In the genomic region with DNA sequence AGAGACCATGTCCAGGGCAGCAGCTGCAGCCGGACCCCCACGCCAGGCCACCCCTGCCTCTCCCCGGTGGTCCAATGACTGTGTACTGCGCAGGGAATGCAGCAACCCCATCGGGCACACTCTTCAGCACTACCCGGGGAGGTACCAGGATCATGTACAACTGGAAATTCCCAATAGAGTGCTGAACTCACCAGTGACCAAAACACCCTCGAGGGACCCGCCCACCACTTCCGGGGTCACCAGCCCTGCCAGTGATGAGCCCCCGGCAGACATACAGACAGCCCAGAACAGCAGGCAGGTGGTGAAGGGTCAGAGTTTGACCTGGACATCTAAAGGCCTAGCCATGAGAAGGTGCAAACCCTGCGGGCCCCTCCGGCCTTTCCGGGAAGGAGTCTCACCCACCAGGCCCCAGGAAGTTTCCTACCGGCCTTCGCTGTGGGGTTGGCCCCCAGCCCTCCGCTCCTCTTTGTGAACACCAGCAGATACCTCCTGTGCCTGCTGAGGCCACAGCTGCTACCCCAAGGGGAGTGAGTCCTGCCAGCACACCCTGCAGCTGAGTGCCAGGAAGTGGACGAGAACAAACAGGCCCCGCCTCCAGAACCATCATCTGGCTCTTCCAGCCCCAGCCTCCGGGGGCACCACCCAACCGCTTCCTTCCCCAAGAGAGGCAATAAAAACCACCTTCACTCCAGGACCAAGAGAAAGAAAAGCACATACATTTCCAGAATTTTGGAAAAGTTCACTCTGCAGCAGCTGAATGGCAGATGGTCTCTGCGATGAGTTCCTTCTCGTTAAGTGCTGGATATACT, we compare ENCODE assay signal across 8 cellular contexts. TPM values are rescaled to one million over a fixed set of nuclear protein-coding genes. Genes with fewer than 3 reads are reported as not detected.
DNase-seq lines count a peak whose midpoint lies in the region; ATAC-seq and TF ChIP-seq lines count a peak whose summit lies in the region.

No MANE protein-coding gene starts in this region.

- H3K4me1 ChIP-seq in HCT116 (ENCODE audit: control insufficient read depth in 1 of 2, insufficient read depth in 2 of 2, low read length in 2 of 2) (peaks cover 0 to 11% of the 10 kb centered on the region in 2 experiments; a peak in 2 of 4 replicates), mesendoderm (ENCODE audit: control insufficient read depth, low read depth, low read length) (no peaks in the 10 kb centered on the region)

- CTCF ChIA-PET in HCT116 (lab: Charles Lee), result interaction anchor here (0.6 kb wide), 1 partner anchor 17 kb away, joined by 3 read pairs; the partner anchor contains the start of genes AIMP2 and PMS2

- ATAC-seq in HCT116, result peak; percentile 96

- peaks cover 2% of the 10 kb centered on the region for H3K79me1 ChIP-seq in mesendoderm (ENCODE audit: low read length)

- no peak for TF ChIP-seq POLR2A in HCT116 (IDR thresholded peaks at IDR 0.05; ENCODE audit: borderline replicate concordance, extremely low read depth, insufficient read depth, insufficient read length)

- peak overlapping the region; percentile 81 for H3K4me3 Mint-ChIP-seq in activated CD4-positive, alpha-beta T cell treated with anti-CD3 and anti-CD28 coated beads, Interleukin-2, amount 10 ng/mL, durations not matched to agents 24 days and 14 days

- TF ChIP-seq RAD21 in HCT116 (IDR thresholded peaks at IDR 0.05; ENCODE audit: low read depth), result peak; percentile 51

- H3K4me3 ChIP-seq in HCT116 (replicated peaks in 1 of 2; ENCODE audit: low read depth in 1 of 2, low read length in 2 of 2) (no peak overlapping the region), mesendoderm (ENCODE audit: low read length) (no peak overlapping the region)

- no peaks in the 10 kb centered on the region for H3K9me3 ChIP-seq in HCT116 (ENCODE audit: control insufficient read depth in 1 of 2, insufficient read depth in 1 of 2, low read depth in 1 of 2, low read length in 2 of 2)

- peaks cover 24% of the 10 kb centered on the region for H3K4me1 Mint-ChIP-seq in activated CD4-positive, alpha-beta T cell treated with anti-CD3 and anti-CD28 coated beads, Interleukin-2, amount 10 ng/mL, durations not matched to agents 24 days and 14 days

- H3K27ac ChIP-seq in HCT116 (ENCODE audit: low read depth, low read length) (no peak overlapping the region; the same call in 1 of the 2 replicates), mesendoderm (ENCODE audit: low read depth, low read length) (no peak overlapping the region)

- no peak overlapping the region for H4K8ac ChIP-seq in mesendoderm (ENCODE audit: low read depth, low read length)

- H3K27ac Mint-ChIP-seq in activated CD4-positive, alpha-beta T cell treated with anti-CD3 and anti-CD28 coated beads, Interleukin-2, amount 10 ng/mL, durations not matched to agents 24 days and 14 days, result peak overlapping the region; percentile 84

- no peaks in the 10 kb centered on the region for H3K9me3 Mint-ChIP-seq in activated CD4-positive, alpha-beta T cell treated with anti-CD3 and anti-CD28 coated beads, Interleukin-2, amount 10 ng/mL, durations not matched to agents 24 days and 14 days

- no peak overlapping the region for H3K23ac ChIP-seq in mesendoderm (ENCODE audit: low read length)

- H3K27me3 ChIP-seq in HCT116 (ENCODE audit: insufficient read depth, low read length), result no peaks in the 10 kb centered on the region
- no peaks in the 10 kb centered on the region for H3K27me3 ChIP-seq in mesendoderm (ENCODE audit: insufficient read depth, low read length, poor library complexity)

- no peak overlapping the region for H3K56ac ChIP-seq in mesendoderm (ENCODE audit: low read length)

- H2AK5ac ChIP-seq in mesendoderm (ENCODE audit: low read length), result no peak overlapping the region

- DNase-seq in GM10266 (ENCODE audit: extremely low spot score), result peak; percentile 25
- no peak for DNase-seq in HCT116 (ENCODE audit: low read depth, low spot score)
- peak; percentile 33 for DNase-seq in NCI-H2107 (lab: John Stamatoyannopoulos, UW)
- DNase-seq in activated CD4-positive, alpha-beta T cell treated with anti-CD3 and anti-CD28 coated beads, Interleukin-2, amount 10 ng/mL, durations not matched to agents 24 days and 14 days, result peak; percentile 91
- peak; percentile 61 for DNase-seq in ecto neural progenitor cell (ENCODE audit: low spot score)
- peak; percentile 77 for DNase-seq in mesendoderm
- peak; percentile 22 for DNase-seq in stimulated activated CD8-positive, alpha-beta memory T cell treated with anti-CD3 and anti-CD28 coated beads, Interleukin-7, amount 100 ng/mL, for 24 hours (ENCODE audit: low read depth)
- no peak for DNase-seq in GF-D8 (lab: John Stamatoyannopoulos, UW)

- H3K4me2 ChIP-seq in HCT116 (ENCODE audit: low read length), result no peak overlapping the region
- H3K4me2 ChIP-seq in mesendoderm (ENCODE audit: low read length), result no peak overlapping the region

- H2AFZ ChIP-seq in HCT116 (ENCODE audit: low read depth, low read length, poor library complexity, severe bottlenecking), result no peak overlapping the region

- H3K9me2 ChIP-seq in HCT116 (ENCODE audit: insufficient read depth), result no peaks in the 10 kb centered on the region

- H3K27me3 Mint-ChIP-seq in activated CD4-positive, alpha-beta T cell treated with anti-CD3 and anti-CD28 coated beads, Interleukin-2, amount 10 ng/mL, durations not matched to agents 24 days and 14 days, result no peaks in the 10 kb centered on the region

- no peak overlapping the region for H3K18ac ChIP-seq in mesendoderm (ENCODE audit: low read length)

- peaks cover 21% of the 10 kb centered on the region for H3K79me2 ChIP-seq in HCT116 (ENCODE audit: insufficient read depth, low read length)
- H3K79me2 ChIP-seq in mesendoderm (ENCODE audit: control insufficient read depth, insufficient read depth, low read length), result no peaks in the 10 kb centered on the region

- no peaks in the 10 kb centered on the region for H4K20me1 ChIP-seq in HCT116 (ENCODE audit: insufficient read depth)

- H3K36me3 ChIP-seq in HCT116 (ENCODE audit: control insufficient read depth in 1 of 2, insufficient read depth in 2 of 2, low read length in 2 of 2) (peaks cover 40 to 63% of the 10 kb centered on the region in 2 experiments), mesendoderm (ENCODE audit: control insufficient read depth, insufficient read depth, low read length) (peaks cover 16% of the 10 kb centered on the region)

- no peak overlapping the region for H2BK15ac ChIP-seq in mesendoderm (replicated peaks; ENCODE audit: low read depth)

- no peak overlapping the region for H4K5ac ChIP-seq in mesendoderm (ENCODE audit: low read length)

- no peak overlapping the region for H2BK120ac ChIP-seq in mesendoderm (ENCODE audit: low read depth, low read length)

- no peak overlapping the region for H3K9ac ChIP-seq in HCT116 (ENCODE audit: low read length)
- no peak overlapping the region for H3K9ac ChIP-seq in mesendoderm (ENCODE audit: low read length)

- intact Hi-C loops in HCT116 (cut with micrococcal nuclease), result no loop called here
- intact Hi-C loops in activated CD4-positive, alpha-beta T cell treated with anti-CD3 and anti-CD28 coated beads, Interleukin-2, amount 10 ng/mL, durations not matched to agents 24 days and 14 days (cut with micrococcal nuclease), result no loop called here

- no CpG with 5 or more reads among the region's 22 CpGs for WGBS in mesendoderm (ENCODE audit: extremely low coverage, insufficient coverage, low lambda C conversion rate)

- TF ChIP-seq CTCF in GM10266 (IDR thresholded peaks at IDR 0.05; ENCODE audit: control insufficient read depth, insufficient read depth, low read depth, missing control alignments), result no peak
- TF ChIP-seq CTCF in HCT116 (IDR thresholded peaks at IDR 0.05 in 2 of 3, conservative IDR thresholded peaks at IDR 0.05 in 1 of 3; ENCODE audit: borderline replicate concordance in 1 of 3, insufficient read depth in 1 of 3, low read depth in 2 of 3, low read length in 2 of 3), result peak; percentile 16 to 68 (median 63); a peak in 5 of 6 replicates

- H3K36me3 Mint-ChIP-seq in activated CD4-positive, alpha-beta T cell treated with anti-CD3 and anti-CD28 coated beads, Interleukin-2, amount 10 ng/mL, durations not matched to agents 24 days and 14 days (ENCODE audit: low read depth), result peaks cover 67% of the 10 kb centered on the region

- RAD21 ChIA-PET in HCT116 (lab: Charles Lee; ENCODE audit: low non-redundant PET in 1 of 2, low total read pairs in 2 of 2, uncharacterized antibody in 2 of 2, unreplicated experiment in 2 of 2), result no interaction called here

- POLR2A ChIA-PET in HCT116 (lab: Charles Lee), result no interaction called here

- BruUV-seq in HCT116 (replicated peaks; lab: Mats Ljungman, UMichigan), result no TSS peak

- H2BK5ac ChIP-seq in mesendoderm (ENCODE audit: low read length), result no peak overlapping the region

- no peak overlapping the region for H3K4ac ChIP-seq in mesendoderm (ENCODE audit: low read depth, low read length)

TF ChIP-seq in HCT116, 20 proteins besides CTCF, POLR2A, EP300 and RAD21 (continues in another document):
- TF ChIP-seq SIN3A (IDR thresholded peaks at IDR 0.05; ENCODE audit: low read depth) (no peak), CEBPB (IDR thresholded peaks at IDR 0.05; ENCODE audit: low read depth) (no peak)

RNA-seq across cellular contexts. Expression of gene ANKRD61, which starts 5.0 kb away (rescaled TPM):
- total RNA-seq in HCT116 (2021; ENCODE audit: unreplicated experiment), result 0.17 TPM
- polyA plus RNA-seq in HCT116 (2012), result 0.94 and 1.3 TPM in 2 replicates
- total RNA-seq in activated CD4-positive, alpha-beta T cell treated with anti-CD3 and anti-CD28 coated beads, Interleukin-2, amount 10 ng/mL, durations not matched to agents 24 days and 14 days, result 0.31 and 0.58 TPM in 2 replicates
- polyA plus RNA-seq in mesendoderm (2013, experiment 1 of 2), result 0.11 TPM
- 0.08 TPM for polyA plus RNA-seq in mesendoderm (2013, experiment 2 of 2)

RNA-seq across cellular contexts. Expression of gene AIMP2, which starts 17.1 kb away (rescaled TPM):
- 61.8 TPM for total RNA-seq in HCT116 (2021; ENCODE audit: unreplicated experiment)
- 37.6 and 39.6 TPM in 2 replicates for polyA plus RNA-seq in HCT116 (2012)
- total RNA-seq in activated CD4-positive, alpha-beta T cell treated with anti-CD3 and anti-CD28 coated beads, Interleukin-2, amount 10 ng/mL, durations not matched to agents 24 days and 14 days, result 86.2 and 95.6 TPM in 2 replicates
- 107 TPM for polyA plus RNA-seq in mesendoderm (2013, experiment 1 of 2)
- polyA plus RNA-seq in mesendoderm (2013, experiment 2 of 2), result 105 TPM

RNA-seq across cellular contexts. Expression of gene PMS2, which starts 17.4 kb away (rescaled TPM):
- total RNA-seq in HCT116 (2021; ENCODE audit: unreplicated experiment), result 27.6 TPM
- polyA plus RNA-seq in HCT116 (2012), result 11.6 and 15.0 TPM in 2 replicates
- total RNA-seq in activated CD4-positive, alpha-beta T cell treated with anti-CD3 and anti-CD28 coated beads, Interleukin-2, amount 10 ng/mL, durations not matched to agents 24 days and 14 days, result 23.6 and 24.1 TPM in 2 replicates
- polyA plus RNA-seq in mesendoderm (2013, experiment 1 of 2), result 6.3 TPM
- 7.0 TPM for polyA plus RNA-seq in mesendoderm (2013, experiment 2 of 2)

RNA-seq across cellular contexts. Expression of gene EIF2AK1, which starts 32.8 kb away (rescaled TPM):
- 141 TPM for total RNA-seq in HCT116 (2021; ENCODE audit: unreplicated experiment)
- 60.0 and 83.4 TPM in 2 replicates for polyA plus RNA-seq in HCT116 (2012)
- total RNA-seq in activated CD4-positive, alpha-beta T cell treated with anti-CD3 and anti-CD28 coated beads, Interleukin-2, amount 10 ng/mL, durations not matched to agents 24 days and 14 days, result 105 and 108 TPM in 2 replicates
- 43.9 TPM for polyA plus RNA-seq in mesendoderm (2013, experiment 1 of 2)
- 43.8 TPM for polyA plus RNA-seq in mesendoderm (2013, experiment 2 of 2)

RNA-seq across cellular contexts. Expression of gene RSPH10B, which starts 55.7 kb away (rescaled TPM):
- not detected for total RNA-seq in HCT116 (2021; ENCODE audit: unreplicated experiment)
- polyA plus RNA-seq in HCT116 (2012), result 0.04 and 0.16 TPM in 2 replicates
- total RNA-seq in activated CD4-positive, alpha-beta T cell treated with anti-CD3 and anti-CD28 coated beads, Interleukin-2, amount 10 ng/mL, durations not matched to agents 24 days and 14 days, result 0.49 TPM in 1 of 2 replicates, not detected in the other
- polyA plus RNA-seq in mesendoderm (2013, experiment 1 of 2), result 0.14 TPM
- 0.17 TPM for polyA plus RNA-seq in mesendoderm (2013, experiment 2 of 2)

Comparison
In these comparisons a context has a peak if more than half of its experiments do, and no peak if none do; other contexts are left out.
1. DNase-seq: peak in GM10266 (single experiment), NCI-H2107 (single experiment), activated CD4-positive, alpha-beta T cell treated with anti-CD3 and anti-CD28 coated beads, Interleukin-2, amount 10 ng/mL, durations not matched to agents 24 days and 14 days (single experiment), ecto neural progenitor cell (single experiment), mesendoderm (single experiment) and stimulated activated CD8-positive, alpha-beta memory T cell treated with anti-CD3 and anti-CD28 coated beads, Interleukin-7, amount 100 ng/mL, for 24 hours (single experiment); none in HCT116 (single experiment) and GF-D8 (single experiment).